Comparison of ENCODE assay signal across 8 cellular contexts in genomic region chrY:17459753-17460152, GRCh38.
DNase-seq lines count a peak whose midpoint lies in the region; ATAC-seq, FAIRE-seq and TF ChIP-seq lines count a peak whose summit lies in the region.
"Not testable (repeated sequence)": the region's sequence is repeated elsewhere in the genome, so short reads cannot be mapped to it uniquely, and the experiment has no call there.

No MANE protein-coding gene starts in this region.

- H3K36me3 ChIP-seq in endothelial cell of umbilical vein (ENCODE audit: control insufficient read depth in 2 of 2, extremely low read depth in 1 of 2, insufficient read depth in 2 of 2, low read length in 2 of 2) = not testable (repeated sequence)

- not testable (repeated sequence) for TF ChIP-seq POLR2A in endothelial cell of umbilical vein (IDR thresholded peaks at IDR 0.05; ENCODE audit: low read depth, low read length)

- H3K4me1 Mint-ChIP-seq in T-helper 17 cell; stimulated activated naive CD8-positive, alpha-beta T cell treated with anti-CD3 and anti-CD28 coated beads, Interleukin-15, amount 100 ng/mL, for 72 hours: not testable (repeated sequence)

- H3K27ac Mint-ChIP-seq in T-helper 17 cell; stimulated activated naive CD8-positive, alpha-beta T cell treated with anti-CD3 and anti-CD28 coated beads, Interleukin-15, amount 100 ng/mL, for 72 hours: not testable (repeated sequence)

- FAIRE-seq in endothelial cell of umbilical vein (lab: Jason Lieb, UNC) = peak; percentile 42

- H3K27me3 Mint-ChIP-seq in T-helper 17 cell; stimulated activated naive CD8-positive, alpha-beta T cell treated with anti-CD3 and anti-CD28 coated beads, Interleukin-15, amount 100 ng/mL, for 72 hours: not testable (repeated sequence)

- H2AFZ ChIP-seq in endothelial cell of umbilical vein (ENCODE audit: low read depth, low read length) = not testable (repeated sequence)

- H3K9me1 ChIP-seq in endothelial cell of umbilical vein (replicated peaks; ENCODE audit: control insufficient read depth, extremely low read depth, insufficient read depth, low read length) = not testable (repeated sequence)

- CTCF ChIA-PET in endothelial cell of umbilical vein (lab: Charles Lee) = not testable (repeated sequence)

- H3K4me1 ChIP-seq in endothelial cell of umbilical vein (ENCODE audit: control insufficient read depth, extremely low read depth, insufficient read depth, low read length) = not testable (repeated sequence)

- not testable (repeated sequence) for H3K4me3 Mint-ChIP-seq in T-helper 17 cell; stimulated activated naive CD8-positive, alpha-beta T cell treated with anti-CD3 and anti-CD28 coated beads, Interleukin-15, amount 100 ng/mL, for 72 hours

- not testable (repeated sequence) for H3K9ac ChIP-seq in endothelial cell of umbilical vein (replicated peaks; ENCODE audit: extremely low read depth, insufficient read depth, low read length)

- H3K9me3 ChIP-seq in T-helper 17 cell (ENCODE audit: control insufficient read depth, low read length, poor library complexity, severe bottlenecking); endothelial cell of umbilical vein (replicated peaks; ENCODE audit: control insufficient read depth, insufficient read depth, low read length): not testable (repeated sequence)

- DNase-seq in T-helper 17 cell; endothelial cell of umbilical vein (ENCODE audit: low read depth, low spot score); stimulated activated naive CD8-positive, alpha-beta T cell treated with anti-CD3 and anti-CD28 coated beads, Interleukin-15, amount 100 ng/mL, for 72 hours: not testable (repeated sequence)

- H3K4me2 ChIP-seq in endothelial cell of umbilical vein (ENCODE audit: insufficient read depth, low read length) = not testable (repeated sequence)

- intact Hi-C loops in endothelial cell of umbilical vein (cut with micrococcal nuclease) = not testable (repeated sequence)

- not testable (repeated sequence) for H3K27me3 ChIP-seq in endothelial cell of umbilical vein (ENCODE audit: control insufficient read depth in 2 of 2, insufficient read depth in 2 of 2, low read length in 2 of 2)

- H4K20me1 ChIP-seq in endothelial cell of umbilical vein (replicated peaks; ENCODE audit: control insufficient read depth, extremely low read depth, insufficient read depth, low read length) = not testable (repeated sequence)

- not testable (repeated sequence) for TF ChIP-seq CTCF in endothelial cell of umbilical vein (IDR thresholded peaks at IDR 0.05; ENCODE audit: extremely low read depth in 1 of 2, insufficient read depth in 1 of 2, low read depth in 1 of 2, low read length in 2 of 2)

- not testable (repeated sequence) for BruUV-seq in endothelial cell of umbilical vein (replicated peaks; lab: Mats Ljungman, UMichigan)

- dilution Hi-C loops in endothelial cell of umbilical vein (cut with MboI; ENCODE audit: extremely low pct_ligation_motif_present, low sequenced_read_pairs) = not testable (repeated sequence)

- not testable (repeated sequence) for H3K36me3 Mint-ChIP-seq in T-helper 17 cell (ENCODE audit: low read depth)

- H3K79me2 ChIP-seq in endothelial cell of umbilical vein (ENCODE audit: control insufficient read depth, insufficient read depth, low read length) = not testable (repeated sequence)

- ATAC-seq in GM18519 (IDR thresholded peaks at IDR 0.05; ENCODE audit: low FRiP score, unreplicated experiment) (peak; percentile 83), GM21367 (IDR thresholded peaks at IDR 0.05; ENCODE audit: unreplicated experiment) (peak; percentile 89), HG02588 (IDR thresholded peaks at IDR 0.05; ENCODE audit: unreplicated experiment) (peak; percentile 65), HG02981 (IDR thresholded peaks at IDR 0.05; ENCODE audit: unreplicated experiment) (peak; percentile 91), HG03439 (IDR thresholded peaks at IDR 0.05; ENCODE audit: unreplicated experiment) (peak; percentile 92), T-helper 17 cell (peak; percentile 71)
- ATAC-seq in stimulated activated naive CD8-positive, alpha-beta T cell treated with anti-CD3 and anti-CD28 coated beads, Interleukin-15, amount 100 ng/mL, for 72 hours = peak; percentile 87

- not testable (repeated sequence) for H3K27ac ChIP-seq in endothelial cell of umbilical vein (ENCODE audit: insufficient read depth, low read depth, low read length)

- not testable (repeated sequence) for H3K9me3 Mint-ChIP-seq in stimulated activated naive CD8-positive, alpha-beta T cell treated with anti-CD3 and anti-CD28 coated beads, Interleukin-15, amount 100 ng/mL, for 72 hours

- not testable (repeated sequence) for H3K4me3 ChIP-seq in endothelial cell of umbilical vein (replicated peaks in 1 of 3; ENCODE audit: insufficient read depth in 1 of 3, low read depth in 1 of 3, low read length in 3 of 3)

- POLR2A ChIA-PET in endothelial cell of umbilical vein (lab: Charles Lee) = not testable (repeated sequence)
